11 cellular contexts compared by ENCODE assay signal in the genomic region with DNA sequence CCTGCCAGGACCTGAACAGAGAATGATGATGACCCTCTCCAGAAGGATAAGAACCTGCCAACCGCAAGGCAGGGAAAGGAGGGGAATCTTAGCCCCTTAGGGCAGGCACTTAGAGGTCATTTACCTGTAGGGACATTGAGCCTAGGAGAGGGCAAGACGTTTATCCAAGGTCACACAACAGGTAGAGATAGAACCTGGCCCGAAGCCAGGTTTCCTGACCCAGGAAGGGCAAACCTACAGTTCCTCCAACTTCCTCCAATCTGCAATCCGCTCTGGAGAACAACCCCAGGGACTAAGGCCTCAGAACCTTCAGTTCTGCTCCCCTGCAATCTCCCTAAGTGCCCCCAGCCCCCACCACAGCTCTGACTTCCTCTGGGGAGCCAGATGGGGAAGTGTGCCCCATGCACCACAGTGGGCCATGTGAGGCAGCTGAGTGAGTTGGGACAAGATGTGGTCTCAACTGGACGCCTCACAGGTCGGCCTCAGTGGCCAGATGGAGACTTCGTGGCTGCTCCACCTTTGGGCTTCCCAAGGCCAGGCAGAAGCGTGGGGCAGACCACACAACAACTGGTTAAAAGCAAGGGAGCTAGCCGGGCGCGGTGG. TPM values are rescaled to one million over a fixed set of nuclear protein-coding genes. Genes with fewer than 3 reads are reported as not detected.
DNase-seq lines count a peak whose midpoint lies in the region; ATAC-seq, FAIRE-seq and TF ChIP-seq lines count a peak whose summit lies in the region.
"Had no signal": no experiment of that assay in that cellular context is flagged by ENCODE, and none has a peak within 500 bp of the region (broad histone marks: within the 10 kb centered on the region; RNA-seq: fewer than 3 reads in every experiment).

No MANE protein-coding gene starts in this region.

- peak overlapping the region; percentile 22 for H3K4me3 Mint-ChIP-seq in activated T-helper 2 cell treated with anti-CD3 and anti-CD28 coated beads, Interferon-gamma antibody, Interleukin-2, Interleukin-4, amounts not matched to agents 10 μg/mL and 5 μg/mL and 100 μg/mL, durations not matched to agents 14 hours and 24 hours and 36 hours (ENCODE audit: low read depth)
- peak overlapping the region in 7 of 8 donors; percentile 47 to 96 (median 93) for H3K4me3 Mint-ChIP-seq in naive B cell
- H3K4me3 Mint-ChIP-seq: HFFc6 had no signal

- CTCF ChIA-PET in A549 (lab: Yijun Ruan, JAX): interaction anchor here (0.6 to 2.7 kb wide), 7 partner anchors 8 to 44 kb away, joined by 3 to 11 read pairs (median 5); no protein-coding TSS in a partner anchor

- H3K4me1 Mint-ChIP-seq in activated T-helper 2 cell treated with anti-CD3 and anti-CD28 coated beads, Interferon-gamma antibody, Interleukin-2, Interleukin-4, amounts not matched to agents 10 μg/mL and 5 μg/mL and 100 μg/mL, durations not matched to agents 14 hours and 24 hours and 36 hours (ENCODE audit: low read depth): peaks cover 31% of the 10 kb centered on the region
- H3K4me1 Mint-ChIP-seq in naive B cell: peaks cover 34 to 48% (median 48%) of the 10 kb centered on the region in 3 donors

- H3K9me3 ChIP-seq in A549: no peaks in the 10 kb centered on the region

- ATAC-seq in A549 (no peak), naive B cell (ENCODE audit: low read depth in 2 of 2) (peak; percentile 18 to 19), HG03159 (IDR thresholded peaks at IDR 0.05; ENCODE audit: unreplicated experiment) (no peak)

- peaks cover 39% of the 10 kb centered on the region for H3K4me1 ChIP-seq in A549

- H3K4me2 ChIP-seq in A549: no peak overlapping the region

- H3K9me3 Mint-ChIP-seq in activated T-helper 2 cell treated with anti-CD3 and anti-CD28 coated beads, Interferon-gamma antibody, Interleukin-2, Interleukin-4, amounts not matched to agents 10 μg/mL and 5 μg/mL and 100 μg/mL, durations not matched to agents 14 hours and 24 hours and 36 hours: no peaks in the 10 kb centered on the region
- H3K9me3 Mint-ChIP-seq in naive B cell: no peaks in the 10 kb centered on the region
- H3K9me3 Mint-ChIP-seq: activated naive CD4-positive, alpha-beta T cell treated with anti-CD3 and anti-CD28 coated beads, Interleukin-2, amount 10 ng/mL, durations not matched to agents 7 days and 5 days; HFFc6 had no signal

- DNase-seq in A549 (ENCODE audit: low read depth in 1 of 2, low spot score in 1 of 2): no peak
- DNase-seq in KG1 (lab: John Stamatoyannopoulos, UW): peak; percentile 32
- DNase-seq in activated T-helper 2 cell treated with anti-CD3 and anti-CD28 coated beads, Interferon-gamma antibody, Interleukin-2, Interleukin-4, amounts not matched to agents 10 μg/mL and 5 μg/mL and 100 μg/mL, durations not matched to agents 14 hours and 24 hours and 36 hours (ENCODE audit: low spot score): no peak
- DNase-seq in naive B cell: peak; percentile 51
- DNase-seq in cortex of kidney (lab: John Stamatoyannopoulos, UW): no peak
- DNase-seq in DMS 273 treated with DMSO at 0.1 percent for 48 hours (lab: John Stamatoyannopoulos, UW): no peak
- no peak for DNase-seq in GM19238 (ENCODE audit: insufficient read length, low spot score)
- DNase-seq: activated naive CD4-positive, alpha-beta T cell treated with anti-CD3 and anti-CD28 coated beads, Interleukin-2, amount 10 ng/mL, durations not matched to agents 7 days and 5 days; HFFc6; NCI-H2227 treated with DMSO at 0.1 percent for 48 hours had no signal

- H3K27ac Mint-ChIP-seq in activated T-helper 2 cell treated with anti-CD3 and anti-CD28 coated beads, Interferon-gamma antibody, Interleukin-2, Interleukin-4, amounts not matched to agents 10 μg/mL and 5 μg/mL and 100 μg/mL, durations not matched to agents 14 hours and 24 hours and 36 hours: no peak overlapping the region
- H3K27ac Mint-ChIP-seq in naive B cell: peak overlapping the region in 5 of 6 donors; percentile 52 to 90 (median 76)
- H3K27ac Mint-ChIP-seq: activated naive CD4-positive, alpha-beta T cell treated with anti-CD3 and anti-CD28 coated beads, Interleukin-2, amount 10 ng/mL, durations not matched to agents 7 days and 5 days; HFFc6 had no signal

- no peak for TF ChIP-seq CTCF in A549 (IDR thresholded peaks at IDR 0.05)

- intact Hi-C loops in activated T-helper 2 cell treated with anti-CD3 and anti-CD28 coated beads, Interferon-gamma antibody, Interleukin-2, Interleukin-4, amounts not matched to agents 10 μg/mL and 5 μg/mL and 100 μg/mL, durations not matched to agents 14 hours and 24 hours and 36 hours (cut with micrococcal nuclease): loop anchor here (5.0 kb wide), 1 partner anchor 125 kb away; no protein-coding TSS in a partner anchor

- no peaks in the 10 kb centered on the region for H3K27me3 Mint-ChIP-seq in activated T-helper 2 cell treated with anti-CD3 and anti-CD28 coated beads, Interferon-gamma antibody, Interleukin-2, Interleukin-4, amounts not matched to agents 10 μg/mL and 5 μg/mL and 100 μg/mL, durations not matched to agents 14 hours and 24 hours and 36 hours (ENCODE audit: low read depth)
- H3K27me3 Mint-ChIP-seq in naive B cell: no peaks in the 10 kb centered on the region

- TF ChIP-seq POLR2A in A549 (IDR thresholded peaks at IDR 0.05; ENCODE audit: low read length): no peak

- H3K27ac ChIP-seq in A549: peak overlapping the region; percentile 92 to 97

- no peak for FAIRE-seq in A549 (lab: Jason Lieb, UNC)

- POLR2A ChIA-PET in A549 (lab: Yijun Ruan, JAX): no interaction called here

- no peak for TF ChIP-seq RAD21 in A549 (conservative IDR thresholded peaks at IDR 0.05 in 1 of 2, IDR thresholded peaks at IDR 0.05 in 1 of 2)

- TF ChIP-seq EP300 in A549 (IDR thresholded peaks at IDR 0.05): no peak

- WGBS in A549 (ENCODE audit: missing lambda C conversion rate): 87% methylated on average over 11 of the region's 11 CpGs

- H3K36me3 Mint-ChIP-seq in activated T-helper 2 cell treated with anti-CD3 and anti-CD28 coated beads, Interferon-gamma antibody, Interleukin-2, Interleukin-4, amounts not matched to agents 10 μg/mL and 5 μg/mL and 100 μg/mL, durations not matched to agents 14 hours and 24 hours and 36 hours (ENCODE audit: low read depth): no peaks in the 10 kb centered on the region
- no peaks in the 10 kb centered on the region for H3K36me3 Mint-ChIP-seq in naive B cell

- H3K4me3 ChIP-seq in A549: no peak overlapping the region

TF ChIP-seq in A549, 52 proteins besides CTCF, POLR2A, EP300 and RAD21:
- TF ChIP-seq RCOR1 (IDR thresholded peaks at IDR 0.05; ENCODE audit: low read depth, low read length): no peak
- no peak for TF ChIP-seq HOXB5 (CRISPR knock-in tag; IDR thresholded peaks at IDR 0.05)
- TF ChIP-seq FOXS1 (CRISPR knock-in tag; IDR thresholded peaks at IDR 0.05): no peak
- TF ChIP-seq, protein P1, sequence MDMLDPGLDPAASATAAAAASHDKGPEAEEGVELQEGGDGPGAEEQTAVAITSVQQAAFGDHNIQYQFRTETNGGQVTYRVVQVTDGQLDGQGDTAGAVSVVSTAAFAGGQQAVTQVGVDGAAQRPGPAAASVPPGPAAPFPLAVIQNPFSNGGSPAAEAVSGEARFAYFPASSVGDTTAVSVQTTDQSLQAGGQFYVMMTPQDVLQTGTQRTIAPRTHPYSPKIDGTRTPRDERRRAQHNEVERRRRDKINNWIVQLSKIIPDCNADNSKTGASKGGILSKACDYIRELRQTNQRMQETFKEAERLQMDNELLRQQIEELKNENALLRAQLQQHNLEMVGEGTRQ (IDR thresholded peaks at IDR 0.05): no peak
- TF ChIP-seq HOXA7 (CRISPR knock-in tag; IDR thresholded peaks at IDR 0.05): no peak
- no peak for TF ChIP-seq CBX8 (IDR thresholded peaks at IDR 0.05)
- no peak for TF ChIP-seq ZSCAN20 (CRISPR knock-in tag; IDR thresholded peaks at IDR 0.05)
- no peak for TF ChIP-seq SMC3 (IDR thresholded peaks at IDR 0.05)
- no peak for TF ChIP-seq KDM1A (IDR thresholded peaks at IDR 0.05; ENCODE audit: low read depth)
- TF ChIP-seq MAFK (IDR thresholded peaks at IDR 0.05; ENCODE audit: partially characterized antibody): no peak
- TF ChIP-seq ZNF302 (CRISPR knock-in tag; IDR thresholded peaks at IDR 0.05): no peak

RNA-seq across cellular contexts. Expression of a gene that starts 1.4 kb away (rescaled TPM):
- polyA plus RNA-seq in A549 (2011; rRNA removed) (1,519 and 1,660 TPM in 2 replicates), A549 (2017; fragmentation: RNase III; extraction: RNeasy Plus Mini Kit Qiagen cat#74134 plus additional on column Dnase treatment) (600 to 708 TPM (median 690 TPM) in 3 replicates), naive B cell (ENCODE audit: low read depth in 6 of 6) (100 to 1,000 TPM; 476 to 761 (median 550) TPM)
- polyA plus RNA-seq in A549 (2012; cell fraction: cytosol; rRNA removed): 805 and 819 TPM in 2 replicates
- polyA plus RNA-seq in A549 (2012; cell fraction: nucleus; rRNA removed): 1,219 and 1,507 TPM in 2 replicates
- 756 and 891 TPM in 2 replicates for polyA minus RNA-seq in A549 (2011; rRNA and poly(A)+ RNA removed)
- 108 and 110 TPM in 2 replicates for total RNA-seq in activated T-helper 2 cell treated with anti-CD3 and anti-CD28 coated beads, Interferon-gamma antibody, Interleukin-2, Interleukin-4, amounts not matched to agents 10 μg/mL and 5 μg/mL and 100 μg/mL, durations not matched to agents 14 hours and 24 hours and 36 hours

Comparison
In these comparisons a context has a peak if more than half of its experiments do, and no peak if none do; other contexts are left out.
1. ATAC-seq: peak in naive B cell (2 of 2); none in A549 (0 of 2) and HG03159 (single experiment).
2. DNase-seq: peak in KG1 (single experiment) and naive B cell (single experiment); none in A549 (0 of 2), activated T-helper 2 cell treated with anti-CD3 and anti-CD28 coated beads, Interferon-gamma antibody, Interleukin-2, Interleukin-4, amounts not matched to agents 10 μg/mL and 5 μg/mL and 100 μg/mL, durations not matched to agents 14 hours and 24 hours and 36 hours (single experiment), cortex of kidney (single experiment), DMS 273 treated with DMSO at 0.1 percent for 48 hours (single experiment) and GM19238 (single experiment).